Comparison of ENCODE assay signal across 24 cellular contexts in genomic region chr13:57969961-57970360, GRCh38.
A peak's percentile ranks its signal among the peaks of the same experiment; 100 is the strongest.
DNase-seq lines count a peak whose midpoint lies in the region; ATAC-seq, FAIRE-seq and TF ChIP-seq lines count a peak whose summit lies in the region.
"Had no signal": no experiment of that assay in that cellular context is flagged by ENCODE, and none has a peak within 500 bp of the region (broad histone marks: within the 10 kb centered on the region; RNA-seq: fewer than 3 reads in every experiment).

No MANE protein-coding gene starts in this region.

- DNase-seq in left ventricle myocardium superior (no peak), cardiac septum (ENCODE audit: low spot score) (no peak), G401 (ENCODE audit: low spot score) (peak; percentile 3), astrocyte of the hippocampus (ENCODE audit: low read depth, low spot score) (peak; percentile 33), endothelial cell of umbilical vein (ENCODE audit: low read depth, low spot score) (peak; percentile 75), NCI-H82 treated with DMSO at 0.1 percent for 48 hours (lab: John Stamatoyannopoulos, UW; ENCODE audit: unreplicated experiment) (no peak), MCF 10A (ENCODE audit: unreplicated experiment) (no peak)
- no peak for DNase-seq in activated CD4-positive, alpha-beta T cell treated with anti-CD3 and anti-CD28 coated beads for 1 hour
- DNase-seq: AML-193; Caco-2; Calu3; CD4-positive, alpha-beta T cell; CD8-positive, alpha-beta T cell; DMS79 treated with DMSO at 0.1 percent for 48 hours; GDM1 had no signal

- no peak for TF ChIP-seq POLR2A in endothelial cell of umbilical vein (IDR thresholded peaks at IDR 0.05; ENCODE audit: low read depth, low read length)

- H3K4me1 Mint-ChIP-seq in MCF 10A (ENCODE audit: insufficient read depth, unreplicated experiment), result no peaks in the 10 kb centered on the region
- H3K4me1 Mint-ChIP-seq: B cell had no signal

- in situ Hi-C loops in G401 (cut with HindIII; ENCODE audit: low sequenced_read_pairs), result no loop called here

- H3K27ac Mint-ChIP-seq in MCF 10A (ENCODE audit: low read depth, unreplicated experiment), result no peak overlapping the region
- H3K27ac Mint-ChIP-seq: B cell; CD4-positive, alpha-beta T cell; CD8-positive, alpha-beta T cell had no signal

- BruUV-seq in endothelial cell of umbilical vein (replicated peaks; lab: Mats Ljungman, UMichigan) (no TSS peak), MCF 10A (replicated peaks; lab: Mats Ljungman, UMichigan) (no TSS peak)

- H4K20me1 ChIP-seq in endothelial cell of umbilical vein (replicated peaks; ENCODE audit: control insufficient read depth, extremely low read depth, insufficient read depth, low read length), result no peaks in the 10 kb centered on the region
- H4K20me1 ChIP-seq: BLaER1 treated with 17β-estradiol and CSF1 and Interleukin-3, amounts not matched to agents 10 nM and 100 nM had no signal

- ATAC-seq in left ventricle myocardium superior, result peak; percentile 24
- ATAC-seq: A549; CD8-positive, alpha-beta T cell; GM12878 had no signal

- no peaks in the 10 kb centered on the region for H3K27me3 ChIP-seq in endothelial cell of umbilical vein (ENCODE audit: control insufficient read depth in 2 of 2, insufficient read depth in 2 of 2, low read length in 2 of 2)
- H3K27me3 ChIP-seq: BLaER1 treated with 17β-estradiol and CSF1 and Interleukin-3, amounts not matched to agents 10 nM and 100 nM had no signal

- no peak overlapping the region for H3K4me3 Mint-ChIP-seq in MCF 10A (ENCODE audit: unreplicated experiment)
- H3K4me3 Mint-ChIP-seq: B cell; CD4-positive, alpha-beta T cell; CD8-positive, alpha-beta T cell had no signal

- H3K4me2 ChIP-seq in endothelial cell of umbilical vein (ENCODE audit: insufficient read depth, low read length), result peak overlapping the region; percentile 62
- H3K4me2 ChIP-seq: A549; BLaER1 treated with 17β-estradiol and CSF1 and Interleukin-3, amounts not matched to agents 10 nM and 100 nM had no signal

- CTCF ChIA-PET in endothelial cell of umbilical vein (lab: Charles Lee) (interaction anchor here (1.0 kb wide), 1 partner anchor 10 kb away, joined by 4 read pairs; no protein-coding TSS in a partner anchor), MCF 10A (lab: Yijun Ruan, JAX) (no interaction called here)

- intact Hi-C loops in left ventricle myocardium superior (cut with micrococcal nuclease), result no loop called here
- intact Hi-C loops in cardiac septum (cut with DNase I), result no loop called here
- intact Hi-C loops in endothelial cell of umbilical vein (cut with micrococcal nuclease), result no loop called here
- intact Hi-C loops in MCF 10A (cut with micrococcal nuclease), result no loop called here

- H3K9ac ChIP-seq in endothelial cell of umbilical vein (replicated peaks; ENCODE audit: extremely low read depth, insufficient read depth, low read length), result no peak overlapping the region
- H3K9ac ChIP-seq: BLaER1 treated with 17β-estradiol and CSF1 and Interleukin-3, amounts not matched to agents 10 nM and 100 nM had no signal

- no peaks in the 10 kb centered on the region for H3K36me3 ChIP-seq in endothelial cell of umbilical vein (ENCODE audit: control insufficient read depth in 2 of 2, extremely low read depth in 1 of 2, insufficient read depth in 2 of 2, low read length in 2 of 2)
- H3K36me3 ChIP-seq: BLaER1 treated with 17β-estradiol and CSF1 and Interleukin-3, amounts not matched to agents 10 nM and 100 nM had no signal

- no peak overlapping the region for H3K4me3 ChIP-seq in endothelial cell of umbilical vein (replicated peaks in 1 of 3; ENCODE audit: insufficient read depth in 1 of 3, low read depth in 1 of 3, low read length in 3 of 3)
- H3K4me3 ChIP-seq: A549; BLaER1 treated with 17β-estradiol and CSF1 and Interleukin-3, amounts not matched to agents 10 nM and 100 nM; GM12878 had no signal

- no peaks in the 10 kb centered on the region for H3K27me3 Mint-ChIP-seq in MCF 10A (ENCODE audit: insufficient read depth, unreplicated experiment)
- H3K27me3 Mint-ChIP-seq: B cell; CD4-positive, alpha-beta T cell had no signal

- POLR2A ChIA-PET in endothelial cell of umbilical vein (lab: Charles Lee) (interaction anchor here (0.7 kb wide), 1 partner anchor 14 kb away, joined by 3 read pairs; no protein-coding TSS in a partner anchor), MCF 10A (lab: Yijun Ruan, JAX) (no interaction called here)

- FAIRE-seq in endothelial cell of umbilical vein (lab: Jason Lieb, UNC), result peak; percentile 69
- FAIRE-seq: A549, D721Med, GM12878, GM12892, GM18507 had no signal

- H3K9me3 ChIP-seq in endothelial cell of umbilical vein (replicated peaks; ENCODE audit: control insufficient read depth, insufficient read depth, low read length), result no peaks in the 10 kb centered on the region
- H3K9me3 ChIP-seq: A549 had no signal

- peaks cover 48% of the 10 kb centered on the region for H3K9me3 Mint-ChIP-seq in MCF 10A (ENCODE audit: unreplicated experiment)

- H2AFZ ChIP-seq in endothelial cell of umbilical vein (ENCODE audit: low read depth, low read length), result peak overlapping the region; percentile 62

- peaks cover 14% of the 10 kb centered on the region for H3K4me1 ChIP-seq in endothelial cell of umbilical vein (ENCODE audit: control insufficient read depth, extremely low read depth, insufficient read depth, low read length)
- H3K4me1 ChIP-seq: A549; BLaER1 treated with 17β-estradiol and CSF1 and Interleukin-3, amounts not matched to agents 10 nM and 100 nM; Caco-2 had no signal

- no peak for TF ChIP-seq CTCF in endothelial cell of umbilical vein (IDR thresholded peaks at IDR 0.05; ENCODE audit: extremely low read depth in 1 of 2, insufficient read depth in 1 of 2, low read depth in 1 of 2, low read length in 2 of 2)
- no peak for TF ChIP-seq CTCF in MCF 10A (IDR thresholded peaks at IDR 0.05; ENCODE audit: unreplicated experiment)

- no peaks in the 10 kb centered on the region for H3K9me1 ChIP-seq in endothelial cell of umbilical vein (replicated peaks; ENCODE audit: control insufficient read depth, extremely low read depth, insufficient read depth, low read length)

- no peaks in the 10 kb centered on the region for H3K79me2 ChIP-seq in endothelial cell of umbilical vein (ENCODE audit: control insufficient read depth, insufficient read depth, low read length)

- peak overlapping the region; percentile 48 for H3K27ac ChIP-seq in endothelial cell of umbilical vein (ENCODE audit: insufficient read depth, low read depth, low read length)
- H3K27ac ChIP-seq: 22Rv1; A549; BLaER1 treated with 17β-estradiol and CSF1 and Interleukin-3, amounts not matched to agents 10 nM and 100 nM; C4-2B had no signal

- dilution Hi-C loops in endothelial cell of umbilical vein (cut with MboI; ENCODE audit: extremely low pct_ligation_motif_present, low sequenced_read_pairs), result no loop called here

- H3K36me3 Mint-ChIP-seq in MCF 10A (ENCODE audit: insufficient read depth, unreplicated experiment), result no peaks in the 10 kb centered on the region
- H3K36me3 Mint-ChIP-seq: CD8-positive, alpha-beta T cell had no signal

TF ChIP-seq in endothelial cell of umbilical vein, 7 proteins besides CTCF, POLR2A, EP300 and RAD21:
- no peak for TF ChIP-seq GATA2 (IDR thresholded peaks at IDR 0.05; ENCODE audit: insufficient read depth, insufficient read length, low read depth, low read length)
- no peak for TF ChIP-seq EZH2 (IDR thresholded peaks at IDR 0.05; ENCODE audit: borderline replicate concordance, low read depth, low read length, severe bottlenecking)
- TF ChIP-seq JUN (IDR thresholded peaks at IDR 0.05; ENCODE audit: borderline replicate concordance, insufficient read depth, insufficient read length, low read depth), result peak; percentile 26
- TF ChIP-seq, protein P1, sequence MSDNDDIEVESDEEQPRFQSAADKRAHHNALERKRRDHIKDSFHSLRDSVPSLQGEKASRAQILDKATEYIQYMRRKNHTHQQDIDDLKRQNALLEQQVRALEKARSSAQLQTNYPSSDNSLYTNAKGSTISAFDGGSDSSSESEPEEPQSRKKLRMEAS (IDR thresholded peaks at IDR 0.05; ENCODE audit: insufficient read depth, insufficient read length), result no peak
- TF ChIP-seq FOS (IDR thresholded peaks at IDR 0.05; ENCODE audit: borderline replicate concordance, insufficient read depth, low read length), result no peak
- TF ChIP-seq POLR2AphosphoS5 (IDR thresholded peaks at IDR 0.05; ENCODE audit: insufficient read depth, low read depth, low read length), result no peak

Comparison
In these comparisons a context has a peak if more than half of its experiments do, and no peak if none do; other contexts are left out.
1. DNase-seq: peak in G401 (single experiment), astrocyte of the hippocampus (single experiment) and endothelial cell of umbilical vein (single experiment); none in left ventricle myocardium superior (single experiment), cardiac septum (single experiment), NCI-H82 treated with DMSO at 0.1 percent for 48 hours (single experiment), activated CD4-positive, alpha-beta T cell treated with anti-CD3 and anti-CD28 coated beads for 1 hour (single experiment) and MCF 10A (single experiment).